In genomic region chr6:13472976-13473645, GRCh38 we compare ENCODE assay signal across 21 cellular contexts. TPM values are rescaled to one million over a fixed set of nuclear protein-coding genes. Genes with fewer than 3 reads are reported as not detected.
DNase-seq lines count a peak whose midpoint lies in the region; ATAC-seq lines count a peak whose summit lies in the region.
"Had no signal": no experiment of that assay in that cellular context is flagged by ENCODE, and none has a peak within 500 bp of the region (broad histone marks: within the 10 kb centered on the region; RNA-seq: fewer than 3 reads in every experiment).

No MANE protein-coding gene starts in this region.

- no peak overlapping the region for H3K4me3 ChIP-seq in SK-N-MC
- H3K4me3 ChIP-seq: BLaER1, GM23248 had no signal

- no peaks in the 10 kb centered on the region for H3K36me3 ChIP-seq in SK-N-MC (ENCODE audit: insufficient read depth, low read length)

- H3K36me3 Mint-ChIP-seq in immature natural killer cell, result peaks cover 16 to 19% (median 17%) of the 10 kb centered on the region in 3 donors

- peak overlapping the region in 1 of 5 donors; percentile 35 for H3K4me3 Mint-ChIP-seq in immature natural killer cell
- H3K4me3 Mint-ChIP-seq: CD8-positive, alpha-beta memory T cell had no signal

- ATAC-seq in left cardiac atrium, result peak; percentile 22 to 64
- ATAC-seq in Right ventricle myocardium inferior, result no peak
- ATAC-seq in HG02852 (IDR thresholded peaks at IDR 0.05; ENCODE audit: unreplicated experiment), result no peak
- ATAC-seq: HCT116 had no signal

- intact Hi-C loops in left cardiac atrium (cut with DNase I), result loop anchor here in 1 of 2 donors (10.0 kb wide), 1 partner anchor 58 kb away; no protein-coding TSS in a partner anchor
- intact Hi-C loops in Right ventricle myocardium inferior (cut with DNase I), result no loop called here

- peak overlapping the region; percentile 34; the same call in 1 of the 2 replicates for H3K27ac ChIP-seq in SK-N-MC
- H3K27ac ChIP-seq: BLaER1, GM23248 had no signal

- no peaks in the 10 kb centered on the region for H3K9me3 ChIP-seq in SK-N-MC (ENCODE audit: low read depth, low read length)

- peaks cover 0 to 1% (median 0%) of the 10 kb centered on the region in 3 donors for H3K27me3 Mint-ChIP-seq in immature natural killer cell (ENCODE audit: low read depth in 3 of 3)
- H3K27me3 Mint-ChIP-seq: CD8-positive, alpha-beta memory T cell had no signal

- H3K9me3 Mint-ChIP-seq in immature natural killer cell, result no peaks in the 10 kb centered on the region
- H3K9me3 Mint-ChIP-seq: CD8-positive, alpha-beta memory T cell had no signal

- H3K4me1 Mint-ChIP-seq in immature natural killer cell, result peaks cover 71 to 90% of the 10 kb centered on the region in 2 donors

- H3K9ac ChIP-seq in SK-N-MC (ENCODE audit: insufficient read length), result no peak overlapping the region
- H3K9ac ChIP-seq: BLaER1, GM23248 had no signal

- no peak for DNase-seq in left cardiac atrium
- DNase-seq in Right ventricle myocardium inferior (ENCODE audit: missing footprints), result no peak
- no peak for DNase-seq in SK-N-MC (ENCODE audit: low read depth, low spot score)
- DNase-seq in immature natural killer cell, result no peak
- DNase-seq in stimulated activated CD8-positive, alpha-beta memory T cell treated with anti-CD3 and anti-CD28 coated beads, Interleukin-4, amount 100 ng/mL, for 48 hours, result peak; percentile 17
- no peak for DNase-seq in effector CD4-positive, alpha-beta T cell
- DNase-seq in NCI-H2171 treated with DMSO at 0.1 percent for 48 hours (lab: John Stamatoyannopoulos, UW), result no peak
- DNase-seq: CD8-positive, alpha-beta memory T cell; DMS79 treated with DMSO at 0.1 percent for 48 hours; GM23248; KBM-7; NCI-H1092; NCI-H146; NCI-H2081 treated with DMSO at 0.1 percent for 48 hours; NCI-H345; NCI-H526 treated with DMSO at 0.1 percent for 48 hours; NK-92 treated with Interleukin-12 subunit alpha and Interleukin-12 subunit beta, amount 100 ng/mL, for 24 hours had no signal

- peak overlapping the region in 4 of 6 donors; percentile 14 to 78 (median 69) for H3K27ac Mint-ChIP-seq in immature natural killer cell

RNA-seq across cellular contexts. Expression of gene GFOD1, which starts 14.3 kb away (rescaled TPM):
- total RNA-seq in left cardiac atrium, result 10 to 100 TPM; 59.3 to 78.3 TPM
- total RNA-seq in Right ventricle myocardium inferior, result 38.8 TPM
- polyA plus RNA-seq in immature natural killer cell, result 10 to 100 TPM; 22.5 to 68.8 (median 49.3) TPM
- total RNA-seq: G401 had no signal

Comparison
In these comparisons a context has a peak if more than half of its experiments do, and no peak if none do; other contexts are left out.
1. ATAC-seq: peak in left cardiac atrium (2 of 2); none in Right ventricle myocardium inferior (single experiment) and HG02852 (single experiment).